8 cellular contexts compared by ENCODE assay signal in genomic region chr15:88467073-88467934, GRCh38.
A peak's percentile ranks its signal among the peaks of the same experiment; 100 is the strongest.
DNase-seq lines count a peak whose midpoint lies in the region; ATAC-seq, FAIRE-seq and TF ChIP-seq lines count a peak whose summit lies in the region.

MRPL46 (minus strand) TSS chr15:88467388; CDS start chr15:88467377, 11 bp downstream.
MRPS11 (plus strand) TSS chr15:88467708; CDS start chr15:88467718, 10 bp downstream.

- ATAC-seq in GM19025 (IDR thresholded peaks at IDR 0.05; ENCODE audit: low read depth, unreplicated experiment) = peak; percentile 88
- ATAC-seq in HG03280 (IDR thresholded peaks at IDR 0.05; ENCODE audit: unreplicated experiment) = peak; percentile 88

- DNase-seq in AG09319 (ENCODE audit: extremely low read depth, low read depth) (peak; percentile 59), NCI-H345 (lab: John Stamatoyannopoulos, UW) (peak; percentile 80)
- DNase-seq in activated CD4-positive, CD25-positive, alpha-beta regulatory T cell treated with anti-CD3 and anti-CD28 coated beads, Interleukin-2, amount 50 U/mL, for 16 hours (ENCODE audit: low read depth, low spot score) = peak; percentile 85
- DNase-seq in central memory CD4-positive, alpha-beta T cell = peak; percentile 90
- DNase-seq in stimulated activated CD4-positive, alpha-beta T cell treated with anti-CD3 and anti-CD28 coated beads, Interleukin-12 subunit alpha, Interleukin-12 subunit beta, amount 100 ng/mL, for 4 hours = peak; percentile 92

- FAIRE-seq in islet of Langerhans (lab: Jason Lieb, UNC) = peak; percentile 5

- TF ChIP-seq CTCF in AG09319 (IDR thresholded peaks at IDR 0.05; ENCODE audit: low read depth, low read length) = no peak

Comparison
In these comparisons a context has a peak if more than half of its experiments do, and no peak if none do; other contexts are left out.
1. Peak in every context shown above with its lines: DNase-seq and ATAC-seq.